In genomic region chr11:10750838-10751580, GRCh38 we compare ENCODE assay signal across 8 cellular contexts. TPM values are rescaled to one million over a fixed set of nuclear protein-coding genes. Genes with fewer than 3 reads are reported as not detected.
DNase-seq lines count a peak whose midpoint lies in the region; ATAC-seq, FAIRE-seq and TF ChIP-seq lines count a peak whose summit lies in the region.

Gene CTR9 (plus strand): TSS chr11:10751246. CDS start chr11:10751413, 167 bp downstream.

- H3K4me3 Mint-ChIP-seq in T-cell, result peak within 1 kb of the TSS; percentile 95 to 96 (median 95)

- POLR2A ChIA-PET in T-cell (lab: Charles Lee), result interaction anchor here (0.6 to 2.3 kb wide), 4 partner anchors 58 to 512 kb away, joined by 3 to 16 read pairs (median 6); partner anchors contain the start of genes EIF4G2 (in 2 of the 2) and ZBED5 (in 1 of the 2)

- CTCF ChIA-PET in T-cell (lab: Charles Lee), result interaction anchor here in 1 of 2 donors (0.5 to 1.8 kb wide), 7 partner anchors 14 to 1002 kb away, joined by 3 to 10 read pairs (median 3); partner anchors contain the start of genes EIF4G2, RNF141 and ZBED5

- TF ChIP-seq EP300 in upper lobe of left lung (IDR thresholded peaks at IDR 0.05), result peak in 1 of 4 donors; percentile 70

- peaks cover 7 to 14% (median 8%) of the 10 kb centered on the region in 4 donors for H3K4me1 ChIP-seq in upper lobe of left lung

- H3K36me3 ChIP-seq in upper lobe of left lung, result peaks cover 4 to 30% (median 11%) of the 10 kb centered on the region in 4 donors

- DNase-seq in GM12891 (ENCODE audit: insufficient read length, low spot score), result peak; percentile 66
- DNase-seq in NCI-H1436 treated with DMSO at 0.1 percent for 48 hours (lab: John Stamatoyannopoulos, UW), result peak; percentile 63
- DNase-seq in T-cell, result peak; percentile 82 to 93 (median 87)
- DNase-seq in cardiac septum (ENCODE audit: low spot score), result peak; percentile 98
- DNase-seq in posterior cingulate gyrus, result peak; percentile 91 to 99 (median 94)
- peak; percentile 94 to 99 for DNase-seq in upper lobe of left lung

- H3K27me3 ChIP-seq in upper lobe of left lung, result no peaks in the 10 kb centered on the region

- no peaks in the 10 kb centered on the region for H3K9me3 Mint-ChIP-seq in T-cell

- TF ChIP-seq CTCF in upper lobe of left lung (IDR thresholded peaks at IDR 0.05), result peak in 3 of 6 experiments; percentile 12 to 35 (median 13)

- peak within 1 kb of the TSS; percentile 84 to 88 (median 86) for H3K4me3 ChIP-seq in upper lobe of left lung

- intact Hi-C loops in cardiac septum (cut with DNase I), result no loop called here
- intact Hi-C loops in posterior cingulate gyrus (cut with DNase I), result loop anchor here (2.0 kb wide), 1 partner anchor 106 kb away; no protein-coding TSS in a partner anchor

- H3K27ac Mint-ChIP-seq in T-cell, result peak within 1 kb of the TSS; percentile 89 to 94

- H3K36me3 Mint-ChIP-seq in T-cell, result peaks cover 15% of the 10 kb centered on the region

- 0 to 1% (median 0%) methylated on average over 66 to 67 of the region's 67 CpGs for WGBS in adipose tissue, 3 donors
- 0 to 1% methylated on average over 24 to 56 of the region's 67 CpGs for WGBS in upper lobe of left lung, 2 donors

- FAIRE-seq in GM12891 (lab: Jason Lieb, UNC), result peak; percentile 97

- no peaks in the 10 kb centered on the region for H3K27me3 Mint-ChIP-seq in T-cell

- H3K9me3 ChIP-seq in upper lobe of left lung, result no peaks in the 10 kb centered on the region

- TF ChIP-seq POLR2A in GM12891 (IDR thresholded peaks at IDR 0.05; ENCODE audit: low read depth, low read length) (peak; percentile 94), upper lobe of left lung (IDR thresholded peaks at IDR 0.05) (peak; percentile 32 to 94 (median 84))

- H3K4me1 Mint-ChIP-seq in T-cell, result peaks cover 21 to 35% (median 26%) of the 10 kb centered on the region in 3 donors

- H3K27ac ChIP-seq in adipose tissue (ENCODE audit: low read depth, low read length) (no peak within 1 kb of the TSS), upper lobe of left lung (peak within 1 kb of the TSS; percentile 86 to 93 (median 90))

- peak; percentile 91 for ATAC-seq in HG02840 (IDR thresholded peaks at IDR 0.05; ENCODE audit: low FRiP score, unreplicated experiment)
- peak; percentile 90 to 96 (median 95) for ATAC-seq in T-cell (replicated peaks in 1 of 4)
- peak; percentile 98 to 99 for ATAC-seq in upper lobe of left lung (ENCODE audit: low FRiP score in 2 of 2)

TF ChIP-seq in GM12891, 5 proteins besides CTCF, POLR2A, EP300 and RAD21:
- TF ChIP-seq TAF1 (IDR thresholded peaks at IDR 0.05; ENCODE audit: low read depth, low read length) (peak; percentile 85; the same call in 1 of the 2 replicates), SPI1 (IDR thresholded peaks at IDR 0.05; ENCODE audit: low read depth, low read length) (no peak), POU2F2 (IDR thresholded peaks at IDR 0.05; ENCODE audit: low read depth, low read length) (peak; percentile 75), POLR2AphosphoS5 (IDR thresholded peaks at IDR 0.05; ENCODE audit: low read depth, low read length) (peak; percentile 93), PAX5 (IDR thresholded peaks at IDR 0.05; ENCODE audit: insufficient read depth, low read length, severe bottlenecking) (no peak)

RNA-seq across cellular contexts. Expression of gene CTR9, which starts in this region (rescaled TPM):
- polyA plus RNA-seq in GM12891 (2012; ENCODE audit: low read depth, missing spikeins), result 23.8 TPM
- total RNA-seq in T-cell (10 to 100 TPM; 26.4 to 45.6 (median 42.2) TPM), cardiac septum (27.6 TPM), upper lobe of left lung (10 to 100 TPM in 5 of 6 donors, 1 to 10 TPM in 1; 9.9 to 35.4 (median 26.9) TPM)
- 10 to 100 TPM in 2 of 3 donors, 1 to 10 TPM in 1; 8.2 to 15.3 (median 13.9) TPM for polyA plus RNA-seq in adipose tissue
